ENCODE assay signal across 1 cellular context in genomic region chr22:30591191-30591587, GRCh38.
TF ChIP-seq lines count a peak whose summit lies in the region.

No MANE protein-coding gene starts in this region.

TF ChIP-seq in H1, 55 proteins besides CTCF, POLR2A, EP300 and RAD21:
- TF ChIP-seq KDM5A (IDR thresholded peaks at IDR 0.05; ENCODE audit: low read length) (no peak), RFX5 (IDR thresholded peaks at IDR 0.05; ENCODE audit: borderline replicate concordance, low read depth, low read length) (no peak), SAP30 (IDR thresholded peaks at IDR 0.05; ENCODE audit: insufficient read depth, insufficient replicate concordance, low read length) (no peak)
